In the genomic region with DNA sequence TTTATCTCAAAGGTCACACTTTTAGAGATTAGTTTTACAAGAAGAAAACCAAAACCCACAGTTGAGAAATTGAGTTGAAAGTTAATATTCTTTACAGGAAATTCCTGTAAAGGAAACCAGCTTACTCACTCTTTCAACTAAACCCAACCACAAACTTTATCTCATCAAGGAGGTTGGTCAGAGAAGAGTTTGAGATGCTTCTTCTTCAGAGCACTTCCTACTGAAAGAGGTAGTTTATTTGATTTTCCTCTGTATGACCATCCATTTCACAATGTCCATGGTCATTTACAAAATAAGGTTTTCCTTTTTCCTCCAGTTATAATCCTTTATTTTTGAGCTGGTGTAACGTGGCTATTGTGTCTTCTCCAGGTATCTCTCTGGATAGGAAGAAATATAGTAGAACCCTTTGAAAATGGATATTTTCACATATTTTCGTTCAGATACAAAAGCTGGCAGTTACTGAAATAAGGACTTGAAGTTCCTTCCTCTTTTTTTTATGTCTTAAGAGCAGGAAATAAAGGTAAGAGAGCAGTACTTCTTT, we compare ENCODE assay signal across 8 cellular contexts. TPM values are rescaled to one million over a fixed set of nuclear protein-coding genes. Genes with fewer than 3 reads are reported as not detected.
A peak's percentile ranks its signal among the peaks of the same experiment; 100 is the strongest.
DNase-seq lines count a peak whose midpoint lies in the region; ATAC-seq lines count a peak whose summit lies in the region.

No MANE protein-coding gene starts in this region.

- no peak overlapping the region for H3K14ac ChIP-seq in mesenchymal stem cell (ENCODE audit: low read length in 2 of 2)

- no peak overlapping the region for H2BK5ac ChIP-seq in mesenchymal stem cell (ENCODE audit: low read depth, low read length, poor library complexity, severe bottlenecking)

- H3K27ac ChIP-seq in mesenchymal stem cell (ENCODE audit: low read length, poor library complexity, severe bottlenecking), result no peak overlapping the region

- ATAC-seq in GM18868 (IDR thresholded peaks at IDR 0.05; ENCODE audit: unreplicated experiment) (peak; percentile 87), HG02840 (IDR thresholded peaks at IDR 0.05; ENCODE audit: low FRiP score, unreplicated experiment) (peak; percentile 68)

- peaks cover 7 to 51% of the 10 kb centered on the region in 2 experiments for H3K27me3 ChIP-seq in mesenchymal stem cell (ENCODE audit: control insufficient read depth in 1 of 2, insufficient read depth in 1 of 2, low read length in 2 of 2)

- no peak overlapping the region for H3K23ac ChIP-seq in mesenchymal stem cell (ENCODE audit: low read length in 2 of 2)

- H3K4me1 ChIP-seq in mesenchymal stem cell (ENCODE audit: control insufficient read depth, insufficient read depth, low read depth, low read length), result no peaks in the 10 kb centered on the region

- 60% methylated on average over 1 of the region's 2 CpGs for WGBS in mesenchymal stem cell

- no peak overlapping the region for H3K4me3 ChIP-seq in mesenchymal stem cell (ENCODE audit: insufficient read depth in 1 of 2, low read depth in 1 of 2, low read length in 2 of 2)

- H3K4me2 ChIP-seq in mesenchymal stem cell (ENCODE audit: low read length, poor library complexity, severe bottlenecking), result no peak overlapping the region

- no peak overlapping the region for H3K9ac ChIP-seq in mesenchymal stem cell (ENCODE audit: low read length)

- H3K18ac ChIP-seq in mesenchymal stem cell (ENCODE audit: low read depth in 1 of 2, low read length in 2 of 2), result no peak overlapping the region

- H2BK15ac ChIP-seq in mesenchymal stem cell (ENCODE audit: low read depth, poor library complexity, severe bottlenecking), result no peak overlapping the region

- no peaks in the 10 kb centered on the region for H3K79me1 ChIP-seq in mesenchymal stem cell (replicated peaks; ENCODE audit: low read length, poor library complexity, severe bottlenecking)

- DNase-seq in NOMO-1 treated with DMSO at 0.1 percent for 48 hours (lab: John Stamatoyannopoulos, UW; ENCODE audit: unreplicated experiment) (peak; percentile 96), mesenchymal stem cell (peak; percentile 24), NCI-H187 treated with DMSO at 0.1 percent for 48 hours (lab: John Stamatoyannopoulos, UW) (no peak), medulla oblongata (ENCODE audit: extremely low spot score) (no peak), OCI-M2 (lab: John Stamatoyannopoulos, UW; ENCODE audit: unreplicated experiment) (no peak), GOT3 (lab: John Stamatoyannopoulos, UW) (no peak)

- H2AK5ac ChIP-seq in mesenchymal stem cell (ENCODE audit: low read length, severe bottlenecking), result no peak overlapping the region

- no peaks in the 10 kb centered on the region for H3K36me3 ChIP-seq in mesenchymal stem cell (ENCODE audit: control insufficient read depth in 1 of 2, insufficient read depth in 2 of 2, low read depth in 1 of 2, low read length in 2 of 2)

- H2AFZ ChIP-seq in mesenchymal stem cell (ENCODE audit: low read depth, low read length), result no peak overlapping the region

- no peak overlapping the region for H4K91ac ChIP-seq in mesenchymal stem cell (ENCODE audit: low read length)

- no peaks in the 10 kb centered on the region for H3K9me3 ChIP-seq in mesenchymal stem cell (ENCODE audit: control insufficient read depth, low read length)

- H2BK12ac ChIP-seq in mesenchymal stem cell (ENCODE audit: low read length in 2 of 2), result no peak overlapping the region

- no peak overlapping the region for H4K8ac ChIP-seq in mesenchymal stem cell (ENCODE audit: low read length)

- no peak overlapping the region for H2BK120ac ChIP-seq in mesenchymal stem cell (ENCODE audit: low read depth, low read length)

- H3K4ac ChIP-seq in mesenchymal stem cell (ENCODE audit: low read depth in 1 of 2, low read length in 2 of 2), result no peak overlapping the region

RNA-seq across cellular contexts. Expression of a gene that starts 4.5 kb away (rescaled TPM):
- 0.17 TPM for polyA plus RNA-seq in mesenchymal stem cell (2013, experiment 1 of 2)
- polyA plus RNA-seq in mesenchymal stem cell (2013, experiment 2 of 2), result 0.14 TPM

RNA-seq across cellular contexts. Expression of a gene that starts 54.5 kb away (rescaled TPM):
- polyA plus RNA-seq in mesenchymal stem cell (2013, experiment 1 of 2), result not detected
- polyA plus RNA-seq in mesenchymal stem cell (2013, experiment 2 of 2), result not detected

Comparison
In these comparisons a context has a peak if more than half of its experiments do, and no peak if none do; other contexts are left out.
1. DNase-seq: peak in NOMO-1 treated with DMSO at 0.1 percent for 48 hours (single experiment) and mesenchymal stem cell (single experiment); none in NCI-H187 treated with DMSO at 0.1 percent for 48 hours (single experiment), medulla oblongata (single experiment), OCI-M2 (single experiment) and GOT3 (single experiment).